Comparison of ENCODE assay signal across 1 cellular context in the genomic region with DNA sequence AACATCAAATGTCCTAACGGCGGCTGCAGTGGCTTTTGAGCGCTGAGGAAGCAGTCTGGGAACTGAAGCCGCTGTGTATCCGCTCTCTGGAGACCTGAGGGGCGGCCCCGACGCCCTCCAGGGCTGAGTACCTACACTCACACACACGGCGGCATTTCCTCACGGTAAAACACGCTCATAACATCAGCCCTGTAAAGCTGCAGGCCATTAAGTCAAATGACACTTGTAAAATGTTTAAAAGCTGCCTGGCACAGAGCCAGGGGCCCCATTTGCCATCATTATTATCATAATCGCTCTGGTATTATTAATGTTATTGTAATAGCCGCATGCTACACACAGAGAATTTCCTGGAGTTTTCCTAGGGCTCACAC.
TF ChIP-seq lines count a peak whose summit lies in the region.

No MANE protein-coding gene starts in this region.

TF ChIP-seq in H1, 55 proteins besides CTCF, POLR2A, EP300 and RAD21:
- no peak for TF ChIP-seq KDM4A (IDR thresholded peaks at IDR 0.05; ENCODE audit: low read depth, low read length, severe bottlenecking)
- TF ChIP-seq SIN3A (conservative IDR thresholded peaks at IDR 0.05 in 1 of 2, IDR thresholded peaks at IDR 0.05 in 1 of 2; ENCODE audit: low read depth in 1 of 2, low read length in 2 of 2), result no peak
- no peak for TF ChIP-seq SAP30 (IDR thresholded peaks at IDR 0.05; ENCODE audit: insufficient read depth, insufficient replicate concordance, low read length)
- TF ChIP-seq SRF (IDR thresholded peaks at IDR 0.05; ENCODE audit: low read depth, low read length), result no peak
- TF ChIP-seq TEAD4 (IDR thresholded peaks at IDR 0.05; ENCODE audit: low read depth, low read length), result no peak
- no peak for TF ChIP-seq JUND (IDR thresholded peaks at IDR 0.05; ENCODE audit: low read length)
- TF ChIP-seq CHD1 (IDR thresholded peaks at IDR 0.05; ENCODE audit: low read depth, low read length), result no peak
